Comparison of ENCODE assay signal across 8 cellular contexts in the genomic region with DNA sequence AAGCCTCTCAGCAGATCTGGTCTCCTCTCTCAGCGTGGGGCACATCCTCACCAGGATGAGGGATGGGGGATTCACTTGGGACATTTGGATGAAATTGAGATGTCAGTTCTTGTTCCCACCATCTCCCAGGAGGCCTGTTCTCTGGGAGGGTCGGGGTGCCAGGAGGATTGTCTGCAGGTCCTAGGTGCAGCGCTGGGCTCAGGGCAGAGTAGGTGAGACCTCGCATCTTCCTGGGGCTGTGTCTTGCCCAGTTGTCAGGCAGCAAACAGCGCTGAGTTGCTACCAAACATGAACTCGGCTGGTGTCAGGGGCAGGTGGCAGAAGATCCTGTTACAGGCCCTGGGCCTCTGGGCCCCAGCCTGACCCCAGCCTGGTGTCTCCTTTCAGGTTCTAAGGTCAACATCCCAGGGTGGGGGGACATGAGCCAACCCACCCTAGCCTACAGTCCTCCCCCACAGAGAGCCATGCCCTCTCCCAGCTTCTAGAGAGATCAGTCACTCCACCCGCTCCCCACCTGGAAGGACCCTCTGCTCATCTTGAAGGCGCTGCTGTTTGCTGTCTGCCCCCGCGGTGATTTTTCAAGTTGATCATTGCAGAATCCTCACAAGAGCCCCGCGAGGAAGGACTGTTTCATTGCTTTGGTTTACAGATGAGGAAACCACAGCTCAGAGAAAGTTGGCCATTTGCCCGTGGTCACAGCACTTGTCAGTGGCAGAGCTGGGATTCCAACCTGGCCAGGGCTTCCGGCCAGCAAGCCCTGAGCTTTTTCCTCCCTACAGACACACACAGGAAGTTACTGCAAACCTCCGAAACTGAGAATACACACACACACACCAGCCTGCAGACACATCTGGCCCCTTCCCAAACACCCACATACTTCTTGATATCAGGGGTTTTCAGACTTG.
DNase-seq lines count a peak whose midpoint lies in the region; ATAC-seq and TF ChIP-seq lines count a peak whose summit lies in the region.

No MANE protein-coding gene starts in this region.

- H3K27ac ChIP-seq in AG04450 (ENCODE audit: low read depth, low read length): peak overlapping the region; percentile 93
- H3K27ac ChIP-seq in SK-N-MC: peak overlapping the region; percentile 85
- no peak overlapping the region for H3K27ac ChIP-seq in mammary epithelial cell (ENCODE audit: insufficient read depth, low read depth, low read length)
- peak overlapping the region; percentile 79 to 94 for H3K27ac ChIP-seq in lung (ENCODE audit: low read depth in 1 of 2, low read length in 1 of 2)
- peak overlapping the region; percentile 95 for H3K27ac ChIP-seq in subcutaneous abdominal adipose tissue (ENCODE audit: low read depth, low read length)

- H3K4me3 ChIP-seq in AG04450 (ENCODE audit: low read depth, low read length) (no peak overlapping the region), SK-N-MC (no peak overlapping the region), mammary epithelial cell (replicated peaks in 1 of 3; ENCODE audit: insufficient read depth in 1 of 3, low read depth in 2 of 3, low read length in 3 of 3) (no peak overlapping the region), lung (no peak overlapping the region), subcutaneous abdominal adipose tissue (ENCODE audit: low read depth in 1 of 5, low read length in 5 of 5) (peak overlapping the region in 2 of 5 donors; percentile 4 to 17)

- dilution Hi-C loops in mammary epithelial cell (cut with HindIII; ENCODE audit: low sequenced_read_pairs): no loop called here

- POLR2A ChIA-PET in AG04450 (lab: Yijun Ruan, JAX): interaction anchor here (0.8 to 2.9 kb wide), 3 partner anchors 15 to 252 kb away, joined by 3 to 9 read pairs (median 3); no protein-coding TSS in a partner anchor

- no peaks in the 10 kb centered on the region for H4K20me1 ChIP-seq in mammary epithelial cell (ENCODE audit: insufficient read depth, low read length)

- 77% methylated on average over 13 of the region's 15 CpGs for WGBS in mammary epithelial cell (ENCODE audit: low coverage, missing lambda C conversion rate)
- 49 to 53% methylated on average over 15 of the region's 15 CpGs for WGBS in lung, 2 donors

- in situ Hi-C loops in mammary epithelial cell (cut with MboI; ENCODE audit: low sequenced_read_pairs in 2 of 2): no loop called here

- H3K9me3 ChIP-seq in AG04450 (ENCODE audit: control insufficient read depth, insufficient read depth, low read length) (no peaks in the 10 kb centered on the region; the same call in 1 of the 2 replicates), SK-N-MC (ENCODE audit: low read depth, low read length) (no peaks in the 10 kb centered on the region), mammary epithelial cell (replicated peaks; ENCODE audit: insufficient read depth, low read length) (no peaks in the 10 kb centered on the region), lung (ENCODE audit: control insufficient read depth in 2 of 2, insufficient read depth in 1 of 2, low read length in 1 of 2) (no peaks in the 10 kb centered on the region), subcutaneous abdominal adipose tissue (ENCODE audit: control insufficient read depth in 5 of 5, low read length in 5 of 5) (no peaks in the 10 kb centered on the region)

- no peak overlapping the region for H2AFZ ChIP-seq in mammary epithelial cell (ENCODE audit: low read depth, low read length)

- no peaks in the 10 kb centered on the region for H3K79me2 ChIP-seq in mammary epithelial cell (ENCODE audit: insufficient read depth, low read length)

- H3K27me3 ChIP-seq in AG04450 (ENCODE audit: control insufficient read depth, insufficient read depth, low read length) (no peaks in the 10 kb centered on the region), mammary epithelial cell (ENCODE audit: insufficient read depth, low read length) (no peaks in the 10 kb centered on the region), lung (ENCODE audit: control insufficient read depth, insufficient read depth) (no peaks in the 10 kb centered on the region), subcutaneous abdominal adipose tissue (ENCODE audit: control insufficient read depth in 5 of 5, insufficient read depth in 4 of 5, low read length in 5 of 5) (no peaks in the 10 kb centered on the region)

- intact Hi-C loops in mammary epithelial cell (cut with micrococcal nuclease): no loop called here

- H3K36me3 ChIP-seq in SK-N-MC (ENCODE audit: insufficient read depth, low read length) (no peaks in the 10 kb centered on the region), mammary epithelial cell (ENCODE audit: insufficient read depth, low read length) (no peaks in the 10 kb centered on the region), lung (ENCODE audit: control insufficient read depth in 2 of 2, insufficient read depth in 2 of 2, low read length in 2 of 2) (peaks cover 0 to 5% of the 10 kb centered on the region in 2 donors), subcutaneous abdominal adipose tissue (ENCODE audit: control insufficient read depth in 5 of 5, insufficient read depth in 5 of 5, low read length in 5 of 5) (peaks cover 0 to 22% (median 16%) of the 10 kb centered on the region in 5 donors)

- H3K9ac ChIP-seq in SK-N-MC (ENCODE audit: insufficient read length): no peak overlapping the region
- H3K9ac ChIP-seq in mammary epithelial cell (ENCODE audit: insufficient read depth, low read length): no peak overlapping the region
- peak overlapping the region in 4 of 5 donors; percentile 11 to 66 (median 43) for H3K9ac ChIP-seq in subcutaneous abdominal adipose tissue (ENCODE audit: low read length in 5 of 5)

- no peak overlapping the region for H3K4me2 ChIP-seq in mammary epithelial cell (ENCODE audit: insufficient read depth, low read depth, low read length)

- CTCF ChIA-PET in AG04450 (lab: Charles Lee): interaction anchor here (0.8 kb wide), 1 partner anchor 17 kb away, joined by 3 read pairs; no protein-coding TSS in a partner anchor
- CTCF ChIA-PET in mammary epithelial cell (lab: Charles Lee; ENCODE audit: low non-redundant PET): no interaction called here

- no TSS peak for BruUV-seq in mammary epithelial cell (replicated peaks; lab: Mats Ljungman, UMichigan)

- H3K4me1 ChIP-seq in mammary epithelial cell (ENCODE audit: insufficient read depth, low read length) (peaks cover 49% of the 10 kb centered on the region), lung (ENCODE audit: control insufficient read depth in 2 of 2, insufficient read depth in 2 of 2, low read length in 2 of 2) (peaks cover 20 to 64% of the 10 kb centered on the region in 2 donors), subcutaneous abdominal adipose tissue (ENCODE audit: control insufficient read depth in 5 of 5, insufficient read depth in 5 of 5, low read length in 5 of 5) (peaks cover 34 to 90% (median 87%) of the 10 kb centered on the region in 5 donors)

- no peak for TF ChIP-seq CTCF in AG04450 (IDR thresholded peaks at IDR 0.05; ENCODE audit: low read depth, low read length)
- no peak for TF ChIP-seq CTCF in mammary epithelial cell (conservative IDR thresholded peaks at IDR 0.05 in 1 of 2, IDR thresholded peaks at IDR 0.05 in 1 of 2; ENCODE audit: extremely low read depth in 1 of 2, insufficient read depth in 1 of 2, low read depth in 1 of 2, low read length in 2 of 2)
- TF ChIP-seq CTCF in lung (IDR thresholded peaks at IDR 0.05; ENCODE audit: control extremely low read depth, extremely low read depth): no peak

- DNase-seq in AG04450 (ENCODE audit: low read depth, low spot score) (peak; percentile 80), SK-N-MC (ENCODE audit: low read depth, low spot score) (no peak), mammary epithelial cell (peak; percentile 63), lung (ENCODE audit: low spot score) (peak; percentile 84), D341Med (ENCODE audit: low spot score) (no peak)

- ATAC-seq in GM18870 (IDR thresholded peaks at IDR 0.05; ENCODE audit: unreplicated experiment) (peak; percentile 91), HG03095 (IDR thresholded peaks at IDR 0.05; ENCODE audit: unreplicated experiment) (peak; percentile 77), lung (ENCODE audit: insufficient read depth, low FRiP score) (peak; percentile 12)

Comparison
In these comparisons a context has a peak if more than half of its experiments do, and no peak if none do; other contexts are left out.
1. DNase-seq: peak in AG04450 (single experiment), mammary epithelial cell (single experiment) and lung (single experiment); none in SK-N-MC (single experiment) and D341Med (single experiment).
2. ATAC-seq: peak in every context shown above with its lines; median percentile 91 in GM18870; 77 in HG03095; 12 in lung.
3. H3K9ac ChIP-seq: peak in subcutaneous abdominal adipose tissue (4 of 5); none in SK-N-MC (single experiment) and mammary epithelial cell (single experiment).